2 cellular contexts compared by ENCODE assay signal in genomic region chr15:75791337-75791713, GRCh38.
TF ChIP-seq lines count a peak whose summit lies in the region.

No MANE protein-coding gene starts in this region.

TF ChIP-seq in K562, 482 proteins besides CTCF, POLR2A, EP300 and RAD21:
- TF ChIP-seq BCLAF1 (IDR thresholded peaks at IDR 0.05; ENCODE audit: borderline replicate concordance in 1 of 2, control insufficient read depth in 1 of 2, low read depth in 2 of 2, low read length in 1 of 2) (no peak), ZNF133 (CRISPR knock-in tag; IDR thresholded peaks at IDR 0.05) (no peak), GTF2A2 (tag; IDR thresholded peaks at IDR 0.05) (no peak), ZBTB17 (CRISPR knock-in tag; IDR thresholded peaks at IDR 0.05) (no peak), MCM5 (IDR thresholded peaks at IDR 0.05; ENCODE audit: low read depth) (no peak), RUNX1 (IDR thresholded peaks at IDR 0.05; ENCODE audit: low read depth) (no peak), HMBOX1 (IDR thresholded peaks at IDR 0.05) (no peak), IFI16 (CRISPR knock-in tag; IDR thresholded peaks at IDR 0.05) (no peak), NFIX (CRISPR knock-in tag; IDR thresholded peaks at IDR 0.05; ENCODE audit: low read depth) (no peak), CBX1 (IDR thresholded peaks at IDR 0.05; ENCODE audit: low read depth) (no peak)

TF ChIP-seq in GM23338, 12 proteins besides CTCF, POLR2A, EP300 and RAD21 (continued from another document):
- TF ChIP-seq ZNF462 (CRISPR knock-in tag; IDR thresholded peaks at IDR 0.05) (no peak), JUNB (IDR thresholded peaks at IDR 0.05; ENCODE audit: unreplicated experiment) (no peak), EZH2 (IDR thresholded peaks at IDR 0.05; ENCODE audit: low read depth, unreplicated experiment) (no peak), CREB1 (CRISPR knock-in tag; IDR thresholded peaks at IDR 0.05; ENCODE audit: low read depth) (no peak), STAT1 (IDR thresholded peaks at IDR 0.05; ENCODE audit: unreplicated experiment) (no peak), NANOG (IDR thresholded peaks at IDR 0.05; ENCODE audit: borderline replicate concordance) (no peak), REST (IDR thresholded peaks at IDR 0.05; ENCODE audit: unreplicated experiment) (no peak), EZH2phosphoT487 (IDR thresholded peaks at IDR 0.05; ENCODE audit: unreplicated experiment) (no peak), ZNF331 (CRISPR knock-in tag; IDR thresholded peaks at IDR 0.05; ENCODE audit: low read depth) (no peak), POLR2AphosphoS5 (IDR thresholded peaks at IDR 0.05; ENCODE audit: low read depth) (no peak), ETS1 (IDR thresholded peaks at IDR 0.05) (no peak)
TF ChIP-seq in GM23338: peak in this region for 0.
